13 cellular contexts compared by ENCODE assay signal in genomic region chr16:70745536-70746025, GRCh38. TPM values are rescaled to one million over a fixed set of nuclear protein-coding genes. Genes with fewer than 3 reads are reported as not detected.
A peak's percentile ranks its signal among the peaks of the same experiment; 100 is the strongest.
DNase-seq lines count a peak whose midpoint lies in the region; ATAC-seq and TF ChIP-seq lines count a peak whose summit lies in the region.
"Had no signal": no experiment of that assay in that cellular context is flagged by ENCODE, and none has a peak within 500 bp of the region (broad histone marks: within the 10 kb centered on the region; RNA-seq: fewer than 3 reads in every experiment).

No MANE protein-coding gene starts in this region.

- H3K4me2 ChIP-seq in skeletal muscle satellite cell (ENCODE audit: low read length) = peak overlapping the region; percentile 67

- peaks cover 0 to 40% (median 26%) of the 10 kb centered on the region in 4 donors for H3K36me3 ChIP-seq in esophagus muscularis mucosa
- peaks cover 27% of the 10 kb centered on the region for H3K36me3 ChIP-seq in skeletal muscle satellite cell (ENCODE audit: insufficient read depth, low read length)

- intact Hi-C loops in CD4-positive, alpha-beta T cell (cut with DNase I, micrococcal nuclease) = no loop called here
- intact Hi-C loops in esophagus muscularis mucosa (cut with DNase I) = no loop called here

- TF ChIP-seq POLR2A in esophagus muscularis mucosa (IDR thresholded peaks at IDR 0.05; ENCODE audit: low read depth) = no peak

- H3K27ac Mint-ChIP-seq in CD4-positive, alpha-beta T cell = peak overlapping the region; percentile 91

- no peak overlapping the region for H3K4me3 ChIP-seq in esophagus muscularis mucosa
- peak overlapping the region; percentile 40 for H3K4me3 ChIP-seq in skeletal muscle satellite cell (ENCODE audit: low read length)
- H3K4me3 ChIP-seq: MG63 had no signal

- H3K27me3 ChIP-seq in CD4-positive, alpha-beta T cell (ENCODE audit: control insufficient read depth, insufficient read depth, low read length) = no peaks in the 10 kb centered on the region
- no peaks in the 10 kb centered on the region for H3K27me3 ChIP-seq in esophagus muscularis mucosa
- no peaks in the 10 kb centered on the region for H3K27me3 ChIP-seq in skeletal muscle satellite cell (ENCODE audit: control insufficient read depth, insufficient read depth, low read length)
- H3K27me3 ChIP-seq: MG63 had no signal

- TF ChIP-seq EP300 in esophagus muscularis mucosa (IDR thresholded peaks at IDR 0.05) = no peak

- peaks cover 58% of the 10 kb centered on the region for H3K4me1 Mint-ChIP-seq in CD4-positive, alpha-beta T cell (ENCODE audit: low read depth)

- no peaks in the 10 kb centered on the region for H3K9me3 ChIP-seq in CD4-positive, alpha-beta T cell (ENCODE audit: control insufficient read depth, low read length)
- no peaks in the 10 kb centered on the region for H3K9me3 ChIP-seq in esophagus muscularis mucosa
- no peaks in the 10 kb centered on the region for H3K9me3 ChIP-seq in skeletal muscle satellite cell (replicated peaks; ENCODE audit: low read length)
- H3K9me3 ChIP-seq: MG63 had no signal

- H3K9me3 Mint-ChIP-seq in CD4-positive, alpha-beta T cell = no peaks in the 10 kb centered on the region
- H3K9me3 Mint-ChIP-seq: natural killer cell; stimulated activated naive CD8-positive, alpha-beta T cell treated with anti-CD3 and anti-CD28 coated beads, Interleukin-15, Interleukin-2, amounts not matched to agents 100 ng/mL and 50 ng/mL, for 24 hours had no signal

- H3K27ac ChIP-seq in CD4-positive, alpha-beta T cell (ENCODE audit: low read depth, low read length) = no peak overlapping the region
- H3K27ac ChIP-seq in RWPE1 = peak overlapping the region; percentile 95
- H3K27ac ChIP-seq in esophagus muscularis mucosa (replicated peaks in 1 of 4) = peak overlapping the region; percentile 83 to 91 (median 86)

- H3K4me1 ChIP-seq in esophagus muscularis mucosa (peaks cover 45 to 81% (median 74%) of the 10 kb centered on the region in 4 donors), skeletal muscle satellite cell (ENCODE audit: control insufficient read depth, insufficient read depth, low read length) (peaks cover 66% of the 10 kb centered on the region)

- no peak for DNase-seq in CD4-positive, alpha-beta T cell
- no peak for DNase-seq in RWPE1 (ENCODE audit: low spot score)
- DNase-seq in esophagus muscularis mucosa (ENCODE audit: extremely low spot score) = no peak
- no peak for DNase-seq in activated CD8-positive, alpha-beta memory T cell treated with anti-CD3 and anti-CD28 coated beads, Interleukin-2, amount 50 U/mL, for 48 hours
- DNase-seq: activated CD4-positive, alpha-beta T cell treated with anti-CD3 and anti-CD28 coated beads, Interleukin-2, amount 50 U/mL, for 4 hours; natural killer cell; NCI-H510A had no signal

- no peak for ATAC-seq in CD4-positive, alpha-beta T cell (ENCODE audit: poor library complexity)
- no peak for ATAC-seq in GM21367 (IDR thresholded peaks at IDR 0.05; ENCODE audit: unreplicated experiment)
- no peak for ATAC-seq in GM18520 (IDR thresholded peaks at IDR 0.05; ENCODE audit: unreplicated experiment)
- ATAC-seq in HG03520 (IDR thresholded peaks at IDR 0.05; ENCODE audit: unreplicated experiment) = no peak
- ATAC-seq: natural killer cell had no signal

- CTCF ChIA-PET in CD4-positive, alpha-beta T cell (lab: Charles Lee) = no interaction called here
- CTCF ChIA-PET in RWPE1 (lab: Yijun Ruan, JAX) = interaction anchor here (0.7 kb wide), 1 partner anchor 55 kb away, joined by 3 read pairs; no protein-coding TSS in a partner anchor

- POLR2A ChIA-PET in CD4-positive, alpha-beta T cell (lab: Charles Lee) = interaction anchor here (1.8 kb wide), 1 partner anchor 9 kb away, joined by 13 read pairs; no protein-coding TSS in a partner anchor
- POLR2A ChIA-PET in RWPE1 (lab: Yijun Ruan, JAX; ENCODE audit: low non-redundant PET) = no interaction called here

- H3K27me3 Mint-ChIP-seq in CD4-positive, alpha-beta T cell = no peaks in the 10 kb centered on the region
- H3K27me3 Mint-ChIP-seq: stimulated activated naive CD8-positive, alpha-beta T cell treated with anti-CD3 and anti-CD28 coated beads, Interleukin-15, Interleukin-2, amounts not matched to agents 100 ng/mL and 50 ng/mL, for 24 hours had no signal

- WGBS in esophagus muscularis mucosa = 96% methylated on average over 4 of the region's 6 CpGs

- TF ChIP-seq CTCF in CD4-positive, alpha-beta T cell (IDR thresholded peaks at IDR 0.05) = no peak
- TF ChIP-seq CTCF in RWPE1 (conservative IDR thresholded peaks at IDR 0.05; ENCODE audit: low read depth) (no peak), esophagus muscularis mucosa (IDR thresholded peaks at IDR 0.05) (no peak)

- peaks cover 59% of the 10 kb centered on the region for H3K36me3 Mint-ChIP-seq in CD4-positive, alpha-beta T cell (ENCODE audit: low read depth)

- no peak overlapping the region for H3K4me3 Mint-ChIP-seq in CD4-positive, alpha-beta T cell
- H3K4me3 Mint-ChIP-seq: natural killer cell; stimulated activated naive CD8-positive, alpha-beta T cell treated with anti-CD3 and anti-CD28 coated beads, Interleukin-15, Interleukin-2, amounts not matched to agents 100 ng/mL and 50 ng/mL, for 24 hours had no signal

- peak overlapping the region; percentile 74 for H3K9ac ChIP-seq in skeletal muscle satellite cell (ENCODE audit: low read depth, low read length)

RNA-seq across cellular contexts. Expression of gene VAC14, which starts 55.4 kb away (rescaled TPM):
- total RNA-seq in CD4-positive, alpha-beta T cell = 10 to 100 TPM; 23.0 to 23.6 TPM
- total RNA-seq in esophagus muscularis mucosa = 10 to 100 TPM; 31.1 to 47.0 (median 37.0) TPM
- 29.1 and 43.3 TPM in 2 replicates for total RNA-seq in skeletal muscle satellite cell (2012; rRNA removed)

RNA-seq across cellular contexts. Expression of gene MTSS2, which starts 59.7 kb away (rescaled TPM):
- total RNA-seq in CD4-positive, alpha-beta T cell = 10 to 100 TPM; 15.4 to 16.4 TPM
- 100 to 1,000 TPM in 2 of 4 donors, 10 to 100 TPM in 2; 74.9 to 238 (median 130) TPM for total RNA-seq in esophagus muscularis mucosa
- 17.0 and 25.6 TPM in 2 replicates for total RNA-seq in skeletal muscle satellite cell (2012; rRNA removed)

Comparison
In these comparisons a context has a peak if more than half of its experiments do, and no peak if none do; other contexts are left out.
1. RNA of gene MTSS2, which starts 59.7 kb away (total RNA-seq): 74.9 to 238 TPM in esophagus muscularis mucosa; 15.4 to 16.4 TPM in CD4-positive, alpha-beta T cell; every median in the first group is over 4 times any median in the second.